ENCODE assay signal across 8 cellular contexts in genomic region chr2:241271641-241272297, GRCh38. TPM values are rescaled to one million over a fixed set of nuclear protein-coding genes. Genes with fewer than 3 reads are reported as not detected.
DNase-seq lines count a peak whose midpoint lies in the region; TF ChIP-seq lines count a peak whose summit lies in the region.

No MANE protein-coding gene starts in this region.

- peaks cover 6 to 34% of the 10 kb centered on the region in 2 experiments; a peak in 1 of 3 replicates for H3K36me3 ChIP-seq in HEK293 (ENCODE audit: control insufficient read depth in 2 of 2, insufficient read depth in 1 of 2, low read length in 2 of 2)

- peak overlapping the region; percentile 83; the same call in 1 of the 2 replicates for H3K27ac ChIP-seq in HEK293 (ENCODE audit: extremely low read depth, low read depth, low read length)

- POLR2A ChIA-PET in HEK293 (lab: Yijun Ruan, JAX): interaction anchor here (1.0 kb wide), 2 partner anchors 12 to 43 kb away, joined by 3 read pairs; no protein-coding TSS in a partner anchor

- peaks cover 19% of the 10 kb centered on the region for H3K9me3 Mint-ChIP-seq in mesothelial cell of epicardium

- CTCF ChIA-PET in HEK293 (lab: Yijun Ruan, JAX): interaction anchor here (0.7 kb wide), 2 partner anchors 44 to 430 kb away, joined by 3 to 5 read pairs; partner anchors contain the start of genes HDLBP and SEPTIN2

- no peaks in the 10 kb centered on the region for H3K9me3 ChIP-seq in HEK293 (ENCODE audit: control insufficient read depth, insufficient read depth, low read depth, low read length)

- H3K4me3 Mint-ChIP-seq in mesothelial cell of epicardium: peak overlapping the region; percentile 97

- peaks cover 37% of the 10 kb centered on the region for H3K4me1 Mint-ChIP-seq in mesothelial cell of epicardium

- H3K36me3 Mint-ChIP-seq in mesothelial cell of epicardium: peaks cover 33% of the 10 kb centered on the region

- peak overlapping the region; percentile 96 for H3K27ac Mint-ChIP-seq in mesothelial cell of epicardium

- TF ChIP-seq CTCF in HEK293 (tag by site-specific recombination; IDR thresholded peaks at IDR 0.05): no peak
- TF ChIP-seq CTCF in mesothelial cell of epicardium (IDR thresholded peaks at IDR 0.05; ENCODE audit: unreplicated experiment): no peak

- H3K4me1 ChIP-seq in HEK293 (ENCODE audit: control insufficient read depth, insufficient read depth, low read length): peaks cover 6% of the 10 kb centered on the region

- H3K4me3 ChIP-seq in HEK293 (ENCODE audit: low read depth, low read length): peak overlapping the region; percentile 80

- DNase-seq in GM03348 (ENCODE audit: low spot score) (peak; percentile 92), NOMO-1 treated with dmso at 0.1 percent for 144 hours (lab: John Stamatoyannopoulos, UW; ENCODE audit: unreplicated experiment) (peak; percentile 23), activated T-cell treated with anti-CD3 and anti-CD28 coated beads for 1 hour (ENCODE audit: low read depth) (peak; percentile 47), epidermal melanocyte (ENCODE audit: insufficient read length, low spot score) (peak; percentile 72), mesothelial cell of epicardium (ENCODE audit: low spot score in 2 of 2, unreplicated experiment in 2 of 2) (peak in 1 of 2 experiments; percentile 58), OCI-M2 (lab: John Stamatoyannopoulos, UW; ENCODE audit: unreplicated experiment) (no peak)
- DNase-seq in stimulated activated CD8-positive, alpha-beta memory T cell treated with anti-CD3 and anti-CD28 coated beads, Interleukin-12 subunit alpha, Interleukin-12 subunit beta, amount 100 ng/mL, for 4 hours (ENCODE audit: low read depth): peak; percentile 46

- H3K27me3 Mint-ChIP-seq in mesothelial cell of epicardium (ENCODE audit: low read depth): no peaks in the 10 kb centered on the region

TF ChIP-seq in HEK293, 187 proteins besides CTCF, POLR2A, EP300 and RAD21 (continues in another document):
- no peak for TF ChIP-seq ZNF362 (tag by site-specific recombination; IDR thresholded peaks at IDR 0.05)
- no peak for TF ChIP-seq ZNF292 (tag by site-specific recombination; IDR thresholded peaks at IDR 0.05; ENCODE audit: borderline replicate concordance, low read depth)
- TF ChIP-seq GFI1B (tag by site-specific recombination; IDR thresholded peaks at IDR 0.05): no peak
- TF ChIP-seq ZIC2 (tag by site-specific recombination; IDR thresholded peaks at IDR 0.05): no peak
- TF ChIP-seq TCF7L2 (IDR thresholded peaks at IDR 0.05; ENCODE audit: borderline replicate concordance, low read depth, low read length): 0 out of 2 replicates have a peak, but pooled peaks have one; percentile 32
- TF ChIP-seq ZNF416 (tag by site-specific recombination; IDR thresholded peaks at IDR 0.05): no peak
- no peak for TF ChIP-seq REST (tag by site-specific recombination; IDR thresholded peaks at IDR 0.05)
- no peak; the same call in 1 of the 2 replicates for TF ChIP-seq KLF8 (tag by site-specific recombination; IDR thresholded peaks at IDR 0.05)
- TF ChIP-seq ZBTB26 (tag by site-specific recombination; optimal IDR thresholded peaks at IDR 0.05): peak; percentile 34
- TF ChIP-seq AEBP2 (tag by site-specific recombination; IDR thresholded peaks at IDR 0.05; ENCODE audit: borderline replicate concordance): no peak
- TF ChIP-seq ZNF341 (tag by site-specific recombination; IDR thresholded peaks at IDR 0.05; ENCODE audit: low read depth): 0 out of 2 replicates have a peak, but pooled peaks have one; percentile 24
- TF ChIP-seq ZNF19 (tag by site-specific recombination; IDR thresholded peaks at IDR 0.05; ENCODE audit: low read depth): no peak
- TF ChIP-seq ZNF350 (tag by site-specific recombination; IDR thresholded peaks at IDR 0.05): no peak
- no peak for TF ChIP-seq EGR2 (tag by site-specific recombination; IDR thresholded peaks at IDR 0.05; ENCODE audit: low read depth)
- TF ChIP-seq SCRT2 (tag by site-specific recombination; IDR thresholded peaks at IDR 0.05): 0 out of 2 replicates have a peak, but pooled peaks have one; percentile 4
- TF ChIP-seq ZNF302 (tag by site-specific recombination; IDR thresholded peaks at IDR 0.05; ENCODE audit: low read depth): no peak
- no peak for TF ChIP-seq INSM2 (tag by site-specific recombination; IDR thresholded peaks at IDR 0.05)
- TF ChIP-seq ZNF23 (tag by site-specific recombination; IDR thresholded peaks at IDR 0.05; ENCODE audit: borderline replicate concordance): no peak
- TF ChIP-seq ZNF211 (tag by site-specific recombination; IDR thresholded peaks at IDR 0.05; ENCODE audit: low read depth): no peak
- no peak for TF ChIP-seq ZNF707 (tag by site-specific recombination; IDR thresholded peaks at IDR 0.05)
- TF ChIP-seq GLIS2 (tag by site-specific recombination; IDR thresholded peaks at IDR 0.05): 0 out of 2 replicates have a peak, but pooled peaks have one; percentile 21
- TF ChIP-seq ZBTB8A (tag by site-specific recombination; IDR thresholded peaks at IDR 0.05): peak; percentile 70; the same call in 1 of the 2 replicates
- TF ChIP-seq ZNF239 (tag by site-specific recombination; IDR thresholded peaks at IDR 0.05): no peak
- TF ChIP-seq ZNF311 (tag by site-specific recombination; IDR thresholded peaks at IDR 0.05; ENCODE audit: borderline replicate concordance): no peak

RNA-seq across cellular contexts. Expression of gene HDLBP, which starts 43.7 kb away (rescaled TPM):
- total RNA-seq in mesothelial cell of epicardium: 479 to 484 TPM (median 480 TPM) in 3 replicates

RNA-seq across cellular contexts. Expression of gene SEPTIN2, which starts 44.0 kb away (rescaled TPM):
- total RNA-seq in mesothelial cell of epicardium: 507 to 522 TPM (median 508 TPM) in 3 replicates
